ENCODE assay signal across 28 cellular contexts in genomic region chrX:56211701-56212100, GRCh38.
"Had no signal": no experiment of that assay in that cellular context is flagged by ENCODE, and none has a peak within 500 bp of the region (broad histone marks: within the 10 kb centered on the region; RNA-seq: fewer than 3 reads in every experiment).

No MANE protein-coding gene starts in this region.

- H3K27ac Mint-ChIP-seq: stimulated activated effector memory CD8-positive, alpha-beta T cell treated with anti-CD3 and anti-CD28 coated beads, Interleukin-12 subunit alpha, Interleukin-12 subunit beta, amount 100 ng/mL, for 72 hours; stimulated activated memory B cell treated with anti-CD40 and anti-IgM and Interleukin-4, amounts not matched to agents 10 μg/mL and 1 μg/mL and 100 μg/mL, for 72 hours; stimulated activated naive B cell treated with anti-CD40 and anti-IgM and Interleukin-4, amounts not matched to agents 10 μg/mL and 1 μg/mL and 100 μg/mL, for 72 hours; stimulated activated naive CD8-positive, alpha-beta T cell treated with anti-CD3 and anti-CD28 coated beads, Interleukin-15, amount 100 ng/mL, for 72 hours; stimulated activated naive CD8-positive, alpha-beta T cell treated with anti-CD3 and anti-CD28 coated beads, Interleukin-15, Interleukin-2, amounts not matched to agents 100 ng/mL and 50 ng/mL, for 24 hours; type B pancreatic cell had no signal

- H3K27me3 ChIP-seq: stomach, suprapubic skin, testis, thyroid gland, tibial artery, tibial nerve, transverse colon, upper lobe of left lung, upper lobe of right lung, uterus, vagina had no signal

- H3K4me3 Mint-ChIP-seq: stimulated activated effector memory CD8-positive, alpha-beta T cell treated with anti-CD3 and anti-CD28 coated beads, Interleukin-12 subunit alpha, Interleukin-12 subunit beta, amount 100 ng/mL, for 72 hours; stimulated activated memory B cell treated with anti-CD40 and anti-IgM and Interleukin-4, amounts not matched to agents 10 μg/mL and 1 μg/mL and 100 μg/mL, for 72 hours; stimulated activated naive B cell treated with anti-CD40 and anti-IgM and Interleukin-4, amounts not matched to agents 10 μg/mL and 1 μg/mL and 100 μg/mL, for 72 hours; stimulated activated naive CD8-positive, alpha-beta T cell treated with anti-CD3 and anti-CD28 coated beads, Interleukin-15, amount 100 ng/mL, for 72 hours; stimulated activated naive CD8-positive, alpha-beta T cell treated with anti-CD3 and anti-CD28 coated beads, Interleukin-15, Interleukin-2, amounts not matched to agents 100 ng/mL and 50 ng/mL, for 24 hours; type B pancreatic cell had no signal

- H3K9me3 ChIP-seq: suprapubic skin, testis, thoracic aorta, thyroid gland, transverse colon, upper lobe of right lung, uterus, vagina had no signal

- H3K36me3 Mint-ChIP-seq: stimulated activated effector memory CD8-positive, alpha-beta T cell treated with anti-CD3 and anti-CD28 coated beads, Interleukin-12 subunit alpha, Interleukin-12 subunit beta, amount 100 ng/mL, for 72 hours; type B pancreatic cell had no signal

- H3K27ac ChIP-seq: stomach, suprapubic skin, testis, thoracic aorta, thyroid gland, tibial artery, tibial nerve, transverse colon, upper lobe of left lung, upper lobe of right lung, uterus, vagina had no signal

- H3K27me3 Mint-ChIP-seq: stimulated activated memory B cell treated with anti-CD40 and anti-IgM and Interleukin-4, amounts not matched to agents 10 μg/mL and 1 μg/mL and 100 μg/mL, for 72 hours; stimulated activated naive CD8-positive, alpha-beta T cell treated with anti-CD3 and anti-CD28 coated beads, Interleukin-15, amount 100 ng/mL, for 72 hours; stimulated activated naive CD8-positive, alpha-beta T cell treated with anti-CD3 and anti-CD28 coated beads, Interleukin-15, Interleukin-2, amounts not matched to agents 100 ng/mL and 50 ng/mL, for 24 hours; type B pancreatic cell had no signal

- FAIRE-seq: urothelium cell line had no signal

- H3K4me1 Mint-ChIP-seq: stimulated activated effector memory CD8-positive, alpha-beta T cell treated with anti-CD3 and anti-CD28 coated beads, Interleukin-12 subunit alpha, Interleukin-12 subunit beta, amount 100 ng/mL, for 72 hours; stimulated activated memory B cell treated with anti-CD40 and anti-IgM and Interleukin-4, amounts not matched to agents 10 μg/mL and 1 μg/mL and 100 μg/mL, for 72 hours; stimulated activated naive B cell treated with anti-CD40 and anti-IgM and Interleukin-4, amounts not matched to agents 10 μg/mL and 1 μg/mL and 100 μg/mL, for 72 hours; stimulated activated naive CD8-positive, alpha-beta T cell treated with anti-CD3 and anti-CD28 coated beads, Interleukin-15, amount 100 ng/mL, for 72 hours had no signal

- H3K4me3 ChIP-seq: stomach, suprapubic skin, testis, thoracic aorta, thyroid gland, tibial artery, tibial nerve, transverse colon, upper lobe of left lung, upper lobe of right lung, uterus, vagina had no signal

- H3K4me1 ChIP-seq: stomach, suprapubic skin, testis, thyroid gland, tibial artery, tibial nerve, transverse colon, upper lobe of left lung, upper lobe of right lung, uterus, vagina had no signal

- DNase-seq: stimulated activated CD4-positive, alpha-beta T cell treated with anti-CD3 and anti-CD28 coated beads, Interleukin-2, amount 100 ng/mL, for 24 hours; stimulated activated CD4-positive, alpha-beta T cell treated with anti-CD3 and anti-CD28 coated beads, Interleukin-2, amount 100 ng/mL, for 48 hours; stimulated activated CD4-positive, alpha-beta T cell treated with anti-CD3 and anti-CD28 coated beads, Interleukin-4, amount 100 ng/mL, for 24 hours; stimulated activated CD4-positive, alpha-beta T cell treated with anti-CD3 and anti-CD28 coated beads, Interleukin-4, amount 100 ng/mL, for 4 hours; stimulated activated CD8-positive, alpha-beta memory T cell treated with anti-CD3 and anti-CD28 coated beads, Interleukin-4, amount 100 ng/mL, for 48 hours; stimulated activated naive B cell treated with anti-CD40 and anti-IgM and Interleukin-4, amounts not matched to agents 10 μg/mL and 1 μg/mL and 100 μg/mL, for 72 hours; stimulated activated naive CD4-positive, alpha-beta T cell; stimulated activated naive CD4-positive, alpha-beta T cell treated with Interleukin-2 at 50 U/mL for 16 hours; stimulated activated naive CD8-positive, alpha-beta T cell treated with anti-CD3 and anti-CD28 coated beads, Interleukin-15, amount 100 ng/mL, for 72 hours; stimulated activated naive CD8-positive, alpha-beta T cell treated with anti-CD3 and anti-CD28 coated beads, Interleukin-15, Interleukin-2, amounts not matched to agents 100 U/mL and 50 U/mL, for 24 hours; stomach; substantia nigra; testis; thyroid gland; tibial artery; transverse colon; upper lobe of left lung; upper lobe of right lung; uterus had no signal

- H3K9me3 Mint-ChIP-seq: stimulated activated effector memory CD8-positive, alpha-beta T cell treated with anti-CD3 and anti-CD28 coated beads, Interleukin-12 subunit alpha, Interleukin-12 subunit beta, amount 100 ng/mL, for 72 hours; stimulated activated naive B cell treated with anti-CD40 and anti-IgM and Interleukin-4, amounts not matched to agents 10 μg/mL and 1 μg/mL and 100 μg/mL, for 72 hours; stimulated activated naive CD8-positive, alpha-beta T cell treated with anti-CD3 and anti-CD28 coated beads, Interleukin-15, amount 100 ng/mL, for 72 hours; stimulated activated naive CD8-positive, alpha-beta T cell treated with anti-CD3 and anti-CD28 coated beads, Interleukin-15, Interleukin-2, amounts not matched to agents 100 ng/mL and 50 ng/mL, for 24 hours had no signal

- H3K36me3 ChIP-seq: suprapubic skin, thoracic aorta, thyroid gland, tibial artery, transverse colon, upper lobe of left lung, upper lobe of right lung, uterus, vagina had no signal

- ATAC-seq: stimulated activated effector memory CD8-positive, alpha-beta T cell treated with anti-CD3 and anti-CD28 coated beads, Interleukin-12 subunit alpha, Interleukin-12 subunit beta, amount 100 ng/mL, for 72 hours; stimulated activated memory B cell treated with anti-CD40 and anti-IgM and Interleukin-4, amounts not matched to agents 10 μg/mL and 1 μg/mL and 100 μg/mL, for 72 hours; stimulated activated naive B cell treated with anti-CD40 and anti-IgM and Interleukin-4, amounts not matched to agents 10 μg/mL and 1 μg/mL and 100 μg/mL, for 72 hours; stimulated activated naive CD8-positive, alpha-beta T cell treated with anti-CD3 and anti-CD28 coated beads, Interleukin-15, amount 100 ng/mL, for 72 hours; stimulated activated naive CD8-positive, alpha-beta T cell treated with anti-CD3 and anti-CD28 coated beads, Interleukin-15, Interleukin-2, amounts not matched to agents 100 U/mL and 50 U/mL, for 24 hours; upper lobe of right lung had no signal
